28 cellular contexts compared by ENCODE assay signal in the genomic region with DNA sequence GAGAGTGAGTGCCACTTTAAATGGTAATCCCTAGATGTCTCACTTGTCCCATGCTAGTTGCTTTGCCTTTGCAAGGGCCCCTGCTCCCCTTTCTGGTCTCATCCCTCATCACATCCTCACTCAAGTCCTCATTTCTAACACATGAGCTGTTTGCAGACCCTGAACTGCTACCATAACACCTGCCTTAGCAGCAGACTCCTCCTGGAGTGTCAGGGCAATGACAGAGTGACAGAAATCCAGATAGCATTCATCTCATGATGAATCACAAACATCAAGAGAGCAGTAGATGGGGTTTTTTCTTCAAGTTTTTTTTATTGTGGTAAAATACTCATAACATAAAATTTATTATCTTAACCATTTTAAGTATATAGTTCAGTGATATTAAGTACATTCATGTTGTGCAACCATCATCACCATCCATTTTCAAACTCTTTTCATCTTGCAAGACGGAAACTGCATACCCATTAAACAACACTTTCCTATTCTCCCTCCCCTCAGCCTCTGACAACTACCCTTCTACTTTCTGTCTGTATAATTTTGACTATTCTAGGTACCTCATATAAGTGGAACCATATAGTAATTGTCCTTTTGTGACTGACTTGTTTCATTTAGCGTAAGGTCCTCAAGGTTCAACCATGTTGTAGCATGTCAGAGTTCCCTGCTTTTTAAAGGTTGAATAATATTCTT.
"Had no signal": no experiment of that assay in that cellular context is flagged by ENCODE, and none has a peak within 500 bp of the region (broad histone marks: within the 10 kb centered on the region; RNA-seq: fewer than 3 reads in every experiment).

No MANE protein-coding gene starts in this region.

- H3K36me3 ChIP-seq: adrenal gland, colonic mucosa, neutrophil, ovary, right lobe of liver, tibial nerve had no signal

- H3K27ac ChIP-seq: adrenal gland, body of pancreas, colonic mucosa, neutrophil, ovary, right lobe of liver, tibial nerve, VCaP had no signal

- DNase-seq: activated CD4-positive, alpha-beta T cell treated with anti-CD3 and anti-CD28 coated beads, Interleukin-2, amount 50 U/mL, for 1 hour; activated CD8-positive, alpha-beta memory T cell treated with anti-CD3 and anti-CD28 coated beads, Interleukin-2, amount 50 U/mL, for 4 hours; activated effector memory CD4-positive, alpha-beta T cell treated with anti-CD3 and anti-CD28 coated beads, Interleukin-2, amount 50 U/mL, for 16 hours; adrenal gland; aorta; body of pancreas; cerebellar nuclear complex; colonic mucosa; effector CD8-positive, alpha-beta T cell; islet precursor cell; left ventricle myocardium superior; mammary epithelial cell; nephron progenitor cell; ovary; right lobe of liver; SK-N-SH; stimulated activated CD4-positive, alpha-beta T cell treated with anti-CD3 and anti-CD28 coated beads, Interleukin-12 subunit alpha, Interleukin-12 subunit beta, amount 100 ng/mL, for 4 hours; stimulated activated CD4-positive, alpha-beta T cell treated with anti-CD3 and anti-CD28 coated beads, Interleukin-4, amount 100 ng/mL, for 4 hours; stimulated activated CD8-positive, alpha-beta memory T cell treated with anti-CD3 and anti-CD28 coated beads, Interleukin-4, amount 100 ng/mL, for 48 hours; stimulated activated naive B cell treated with anti-CD40 and anti-IgM and Interleukin-4, amounts not matched to agents 10 μg/mL and 1 μg/mL and 100 μg/mL, for 72 hours; SW 1271; T-helper 9 cell had no signal

- H3K36me3 Mint-ChIP-seq: activated naive CD4-positive, alpha-beta T cell treated with anti-CD3 and anti-CD28 coated beads, Interleukin-2, amount 50 U/mL, for 24 hours; stimulated activated naive B cell treated with anti-CD40 and anti-IgM and Interleukin-4, amounts not matched to agents 10 μg/mL and 1 μg/mL and 100 μg/mL, for 72 hours had no signal

- ATAC-seq: body of pancreas; left ventricle myocardium superior; right lobe of liver; stimulated activated naive B cell treated with anti-CD40 and anti-IgM and Interleukin-4, amounts not matched to agents 10 μg/mL and 1 μg/mL and 100 μg/mL, for 72 hours had no signal

- H3K27me3 ChIP-seq: body of pancreas, colonic mucosa, neutrophil, ovary, right lobe of liver, tibial nerve had no signal

- H3K9me3 Mint-ChIP-seq: activated naive CD4-positive, alpha-beta T cell treated with anti-CD3 and anti-CD28 coated beads, Interleukin-2, amount 50 U/mL, for 24 hours; stimulated activated naive B cell treated with anti-CD40 and anti-IgM and Interleukin-4, amounts not matched to agents 10 μg/mL and 1 μg/mL and 100 μg/mL, for 72 hours; T-helper 1 cell treated with Interleukin-12 subunit alpha and Interleukin-12 subunit beta and Interleukin-4 antibody, amounts not matched to agents 30 μg/mL and 1 μg/mL, for 36 hours had no signal

- H3K4me3 ChIP-seq: adrenal gland, body of pancreas, colonic mucosa, ovary, right lobe of liver, tibial nerve had no signal

- H3K4me1 ChIP-seq: adrenal gland, colonic mucosa, tibial nerve had no signal

- H3K27me3 Mint-ChIP-seq: activated naive CD4-positive, alpha-beta T cell treated with anti-CD3 and anti-CD28 coated beads, Interleukin-2, amount 50 U/mL, for 24 hours; progenitor cell of endocrine pancreas; stimulated activated naive B cell treated with anti-CD40 and anti-IgM and Interleukin-4, amounts not matched to agents 10 μg/mL and 1 μg/mL and 100 μg/mL, for 72 hours had no signal

- H3K27ac Mint-ChIP-seq: activated naive CD4-positive, alpha-beta T cell treated with anti-CD3 and anti-CD28 coated beads, Interleukin-2, amount 50 U/mL, for 24 hours; progenitor cell of endocrine pancreas; stimulated activated naive B cell treated with anti-CD40 and anti-IgM and Interleukin-4, amounts not matched to agents 10 μg/mL and 1 μg/mL and 100 μg/mL, for 72 hours; T-helper 1 cell treated with Interleukin-12 subunit alpha and Interleukin-12 subunit beta and Interleukin-4 antibody, amounts not matched to agents 30 μg/mL and 1 μg/mL, for 36 hours had no signal

- H3K4me1 Mint-ChIP-seq: activated naive CD4-positive, alpha-beta T cell treated with anti-CD3 and anti-CD28 coated beads, Interleukin-2, amount 50 U/mL, for 24 hours had no signal

- H3K4me3 Mint-ChIP-seq: activated naive CD4-positive, alpha-beta T cell treated with anti-CD3 and anti-CD28 coated beads, Interleukin-2, amount 50 U/mL, for 24 hours; nephron progenitor cell; stimulated activated naive B cell treated with anti-CD40 and anti-IgM and Interleukin-4, amounts not matched to agents 10 μg/mL and 1 μg/mL and 100 μg/mL, for 72 hours; T-helper 1 cell treated with Interleukin-12 subunit alpha and Interleukin-12 subunit beta and Interleukin-4 antibody, amounts not matched to agents 30 μg/mL and 1 μg/mL, for 36 hours had no signal

- H3K9me3 ChIP-seq: adrenal gland, body of pancreas, colonic mucosa, neutrophil, ovary, right lobe of liver, SK-N-SH, tibial nerve had no signal
